In the genomic region with DNA sequence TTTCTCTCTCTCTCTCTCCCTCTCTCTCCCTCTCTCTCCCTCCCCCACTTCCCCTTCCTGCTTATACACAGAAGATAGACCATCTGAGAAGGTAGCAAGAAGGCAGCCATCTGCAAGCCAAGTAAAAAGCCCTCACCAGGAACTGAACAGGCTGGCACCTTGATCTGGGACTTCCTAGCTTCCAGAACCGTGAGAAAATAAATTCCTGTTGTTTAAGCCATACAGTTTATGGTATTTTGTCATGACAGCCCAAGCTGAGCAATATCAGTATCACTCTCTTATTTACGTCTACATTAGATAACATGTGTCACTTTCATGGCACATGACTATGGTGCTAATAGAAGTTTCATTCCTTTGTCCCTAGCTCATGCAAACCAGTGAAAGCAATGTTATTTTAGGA, we compare ENCODE assay signal across 13 cellular contexts.
DNase-seq lines count a peak whose midpoint lies in the region; ATAC-seq, FAIRE-seq and TF ChIP-seq lines count a peak whose summit lies in the region.
"Had no signal": no experiment of that assay in that cellular context is flagged by ENCODE, and none has a peak within 500 bp of the region (broad histone marks: within the 10 kb centered on the region; RNA-seq: fewer than 3 reads in every experiment).

No MANE protein-coding gene starts in this region.

- intact Hi-C loops in left ventricle myocardium superior (cut with micrococcal nuclease) = no loop called here
- intact Hi-C loops in A673 (cut with micrococcal nuclease; ENCODE audit: unreplicated experiment) = no loop called here

- no peaks in the 10 kb centered on the region for H3K27me3 ChIP-seq in A673 (replicated peaks; ENCODE audit: insufficient read depth, low read depth, low read length, poor library complexity)
- H3K27me3 ChIP-seq: suprapubic skin had no signal

- no peaks in the 10 kb centered on the region for H3K27me3 Mint-ChIP-seq in activated T-helper 17 cell treated with anti-CD3 and anti-CD28 coated beads, Interleukin-2, amount 50 U/mL, for 72 hours

- CTCF ChIA-PET in A549 (lab: Yijun Ruan, JAX) = no interaction called here
- CTCF ChIA-PET in A673 (lab: Charles Lee) = no interaction called here

- H3K9me3 Mint-ChIP-seq in activated T-helper 17 cell treated with anti-CD3 and anti-CD28 coated beads, Interleukin-2, amount 50 U/mL, for 72 hours = no peaks in the 10 kb centered on the region
- H3K9me3 Mint-ChIP-seq: H9 had no signal

- H3K27ac Mint-ChIP-seq in activated T-helper 17 cell treated with anti-CD3 and anti-CD28 coated beads, Interleukin-2, amount 50 U/mL, for 72 hours = peak overlapping the region; percentile 94
- H3K27ac Mint-ChIP-seq: H9 had no signal

- peak; percentile 42 to 56; a peak in 3 of 6 replicates for ATAC-seq in A549
- peak; percentile 62 for ATAC-seq in activated T-helper 17 cell treated with anti-CD3 and anti-CD28 coated beads, Interleukin-2, amount 50 U/mL, for 72 hours (replicated peaks)
- peak; percentile 93 for ATAC-seq in left ventricle myocardium superior
- no peak for ATAC-seq in HG03097 (IDR thresholded peaks at IDR 0.05; ENCODE audit: low FRiP score, unreplicated experiment)
- ATAC-seq in GM21786 (IDR thresholded peaks at IDR 0.05; ENCODE audit: unreplicated experiment) = no peak

- POLR2A ChIA-PET in A549 (lab: Yijun Ruan, JAX) = no interaction called here
- POLR2A ChIA-PET in A673 (lab: Charles Lee; ENCODE audit: low non-redundant PET) = no interaction called here

- no peak overlapping the region for H3K4me3 ChIP-seq in A549
- H3K4me3 ChIP-seq in A673 (ENCODE audit: low read depth, low read length, poor library complexity, severe bottlenecking) = no peak overlapping the region
- H3K4me3 ChIP-seq: suprapubic skin had no signal

- no peak for FAIRE-seq in A549 (lab: Jason Lieb, UNC)
- peak; percentile 27 for FAIRE-seq in GM12892 (lab: Jason Lieb, UNC)
- FAIRE-seq: bronchial epithelial cell had no signal

- TF ChIP-seq POLR2A in A549 (IDR thresholded peaks at IDR 0.05; ENCODE audit: low read length) (no peak), GM12892 (IDR thresholded peaks at IDR 0.05; ENCODE audit: low read depth, low read length) (no peak)

- no peaks in the 10 kb centered on the region for H3K36me3 ChIP-seq in A673 (ENCODE audit: insufficient read depth, low read length, poor library complexity, severe bottlenecking)
- H3K36me3 ChIP-seq: suprapubic skin had no signal

- no peak for TF ChIP-seq EP300 in A549 (IDR thresholded peaks at IDR 0.05)

- TF ChIP-seq RAD21 in A549 (conservative IDR thresholded peaks at IDR 0.05 in 1 of 2, IDR thresholded peaks at IDR 0.05 in 1 of 2) = no peak

- H3K9me3 ChIP-seq in A549 = no peaks in the 10 kb centered on the region
- H3K9me3 ChIP-seq in A673 (ENCODE audit: low read depth, low read length, poor library complexity, severe bottlenecking) = no peaks in the 10 kb centered on the region
- H3K9me3 ChIP-seq: suprapubic skin had no signal

- no TSS peak for BruUV-seq in A673 (replicated peaks; lab: Mats Ljungman, UMichigan)

- peaks cover 100% of the 10 kb centered on the region for H3K36me3 Mint-ChIP-seq in activated T-helper 17 cell treated with anti-CD3 and anti-CD28 coated beads, Interleukin-2, amount 50 U/mL, for 72 hours (ENCODE audit: low read depth)

- H3K4me1 ChIP-seq in A549 (peaks cover 49% of the 10 kb centered on the region), A673 (ENCODE audit: insufficient read depth, low read length, poor library complexity, severe bottlenecking) (peaks cover 7% of the 10 kb centered on the region)
- H3K4me1 ChIP-seq: suprapubic skin had no signal

- peak overlapping the region; percentile 64 to 71 for H3K27ac ChIP-seq in A549
- no peak overlapping the region for H3K27ac ChIP-seq in A673 (ENCODE audit: low read depth, low read length, poor library complexity, severe bottlenecking)
- H3K27ac ChIP-seq: suprapubic skin had no signal

- WGBS in A549 (ENCODE audit: missing lambda C conversion rate) = 43% methylated on average over 2 of the region's 2 CpGs

- H3K4me3 Mint-ChIP-seq in activated T-helper 17 cell treated with anti-CD3 and anti-CD28 coated beads, Interleukin-2, amount 50 U/mL, for 72 hours = peak overlapping the region; percentile 76
- H3K4me3 Mint-ChIP-seq: H9 had no signal

- peaks cover 46% of the 10 kb centered on the region for H3K4me1 Mint-ChIP-seq in activated T-helper 17 cell treated with anti-CD3 and anti-CD28 coated beads, Interleukin-2, amount 50 U/mL, for 72 hours

- TF ChIP-seq CTCF in A549 (IDR thresholded peaks at IDR 0.05) = no peak
- no peak for TF ChIP-seq CTCF in A673 (conservative IDR thresholded peaks at IDR 0.05; ENCODE audit: low read depth, low read length)

- peak overlapping the region; percentile 71 for H3K4me2 ChIP-seq in A549

- DNase-seq in A549 (ENCODE audit: low read depth in 1 of 2, low spot score in 1 of 2) (peak in 1 of 2 experiments; percentile 2), GM12892 (ENCODE audit: insufficient read length) (no peak), left ventricle myocardium superior (no peak), A673 (ENCODE audit: low spot score) (no peak), A172 (ENCODE audit: low spot score) (no peak)
- DNase-seq: glutamatergic neuron, H9, RPMI8226 had no signal

TF ChIP-seq in A549, 52 proteins besides CTCF, POLR2A, EP300 and RAD21:
- TF ChIP-seq TP53 (CRISPR knock-in tag; IDR thresholded peaks at IDR 0.05) (no peak), SMC3 (IDR thresholded peaks at IDR 0.05) (no peak), GATA3 (IDR thresholded peaks at IDR 0.05; ENCODE audit: borderline replicate concordance) (no peak)
- TF ChIP-seq, protein P1, sequence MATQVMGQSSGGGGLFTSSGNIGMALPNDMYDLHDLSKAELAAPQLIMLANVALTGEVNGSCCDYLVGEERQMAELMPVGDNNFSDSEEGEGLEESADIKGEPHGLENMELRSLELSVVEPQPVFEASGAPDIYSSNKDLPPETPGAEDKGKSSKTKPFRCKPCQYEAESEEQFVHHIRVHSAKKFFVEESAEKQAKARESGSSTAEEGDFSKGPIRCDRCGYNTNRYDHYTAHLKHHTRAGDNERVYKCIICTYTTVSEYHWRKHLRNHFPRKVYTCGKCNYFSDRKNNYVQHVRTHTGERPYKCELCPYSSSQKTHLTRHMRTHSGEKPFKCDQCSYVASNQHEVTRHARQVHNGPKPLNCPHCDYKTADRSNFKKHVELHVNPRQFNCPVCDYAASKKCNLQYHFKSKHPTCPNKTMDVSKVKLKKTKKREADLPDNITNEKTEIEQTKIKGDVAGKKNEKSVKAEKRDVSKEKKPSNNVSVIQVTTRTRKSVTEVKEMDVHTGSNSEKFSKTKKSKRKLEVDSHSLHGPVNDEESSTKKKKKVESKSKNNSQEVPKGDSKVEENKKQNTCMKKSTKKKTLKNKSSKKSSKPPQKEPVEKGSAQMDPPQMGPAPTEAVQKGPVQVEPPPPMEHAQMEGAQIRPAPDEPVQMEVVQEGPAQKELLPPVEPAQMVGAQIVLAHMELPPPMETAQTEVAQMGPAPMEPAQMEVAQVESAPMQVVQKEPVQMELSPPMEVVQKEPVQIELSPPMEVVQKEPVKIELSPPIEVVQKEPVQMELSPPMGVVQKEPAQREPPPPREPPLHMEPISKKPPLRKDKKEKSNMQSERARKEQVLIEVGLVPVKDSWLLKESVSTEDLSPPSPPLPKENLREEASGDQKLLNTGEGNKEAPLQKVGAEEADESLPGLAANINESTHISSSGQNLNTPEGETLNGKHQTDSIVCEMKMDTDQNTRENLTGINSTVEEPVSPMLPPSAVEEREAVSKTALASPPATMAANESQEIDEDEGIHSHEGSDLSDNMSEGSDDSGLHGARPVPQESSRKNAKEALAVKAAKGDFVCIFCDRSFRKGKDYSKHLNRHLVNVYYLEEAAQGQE (IDR thresholded peaks at IDR 0.05) = no peak
TF ChIP-seq in A549: peak in this region for 0.

Comparison
In these comparisons a context has a peak if more than half of its experiments do, and no peak if none do; other contexts are left out.
1. ATAC-seq: peak in A549 (2 of 2), activated T-helper 17 cell treated with anti-CD3 and anti-CD28 coated beads, Interleukin-2, amount 50 U/mL, for 72 hours (single experiment) and left ventricle myocardium superior (single experiment); none in HG03097 (single experiment) and GM21786 (single experiment).